Comparison of ENCODE assay signal across 8 cellular contexts in the genomic region with DNA sequence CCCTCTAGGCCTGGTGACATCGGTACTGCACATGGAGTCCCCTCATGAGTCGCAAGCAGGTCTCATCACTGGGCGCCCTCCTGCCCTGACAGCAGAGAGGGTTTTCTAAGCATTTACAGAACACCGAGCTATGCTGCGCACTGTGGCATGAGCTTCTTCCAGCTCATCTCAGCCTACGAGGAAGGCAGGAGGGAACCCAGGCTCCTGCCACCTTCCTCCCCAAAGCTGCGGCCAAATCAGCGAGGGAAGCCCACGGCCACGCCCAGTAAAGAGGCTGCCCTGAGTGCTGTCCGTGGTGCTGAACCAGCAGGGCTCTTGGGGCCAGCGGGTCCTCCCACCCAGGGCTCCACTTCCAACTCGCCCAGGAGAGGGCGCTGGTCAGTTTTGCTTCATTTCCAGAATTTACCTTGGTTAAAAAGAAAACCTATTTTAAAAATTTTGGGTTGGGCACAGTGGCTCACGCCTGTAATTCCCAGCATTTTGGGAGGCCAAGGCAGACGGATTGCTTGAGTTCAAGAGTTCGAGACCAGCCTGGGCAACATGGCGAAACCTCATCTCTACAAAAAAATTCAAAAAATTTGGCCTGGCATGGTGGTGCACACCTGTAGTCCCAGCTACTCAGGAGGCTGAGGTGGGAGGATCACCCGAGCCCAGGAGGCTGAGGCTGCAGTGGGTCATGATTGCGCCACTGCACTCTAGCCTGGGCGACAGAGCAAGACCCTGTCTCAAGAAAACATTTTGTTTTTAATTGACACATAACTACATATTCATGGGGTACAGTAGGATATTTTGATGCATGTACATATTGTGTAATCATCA. TPM values are rescaled to one million over a fixed set of nuclear protein-coding genes. Genes with fewer than 3 reads are reported as not detected.
DNase-seq lines count a peak whose midpoint lies in the region; ATAC-seq and TF ChIP-seq lines count a peak whose summit lies in the region.

No MANE protein-coding gene starts in this region.

- no peak overlapping the region for H3K9ac ChIP-seq in smooth muscle cell (ENCODE audit: low read depth)

- WGBS in smooth muscle cell (ENCODE audit: low lambda C conversion rate), result 44% methylated on average over 21 of the region's 21 CpGs

- H3K27me3 ChIP-seq in smooth muscle cell (ENCODE audit: low read depth), result no peaks in the 10 kb centered on the region

- no peaks in the 10 kb centered on the region for H3K79me2 ChIP-seq in smooth muscle cell (ENCODE audit: low read depth)

- H3K4me3 ChIP-seq in astrocyte of the spinal cord (ENCODE audit: low read depth, low read length) (no peak overlapping the region), smooth muscle cell (no peak overlapping the region)

- peaks cover 20% of the 10 kb centered on the region for H4K20me1 ChIP-seq in smooth muscle cell (ENCODE audit: low read depth)

- DNase-seq in DMS114 treated with DMSO at 0.1 percent for 48 hours (lab: John Stamatoyannopoulos, UW; ENCODE audit: unreplicated experiment) (peak; percentile 14), HS-5 (ENCODE audit: low read depth) (peak; percentile 35), T follicular helper cell (ENCODE audit: low read depth) (peak; percentile 20), astrocyte of the spinal cord (ENCODE audit: low read depth, low spot score) (peak; percentile 72), hypothalamus (lab: John Stamatoyannopoulos, UW) (peak in 39 of 51 donors; percentile 6 to 76 (median 47)), smooth muscle cell (lab: John Stamatoyannopoulos, UW; ENCODE audit: unreplicated experiment) (peak; percentile 74), NCI-H2029 treated with DMSO at 0.1 percent for 48 hours (lab: John Stamatoyannopoulos, UW) (no peak)

- no peaks in the 10 kb centered on the region for H3K4me1 ChIP-seq in smooth muscle cell (ENCODE audit: low read depth)

- ATAC-seq in GM19351 (IDR thresholded peaks at IDR 0.05; ENCODE audit: unreplicated experiment), result no peak

- H3F3A ChIP-seq in smooth muscle cell (ENCODE audit: low read depth), result no peaks in the 10 kb centered on the region

- H3K36me3 ChIP-seq in smooth muscle cell (ENCODE audit: low read depth), result no peaks in the 10 kb centered on the region

- H2AFZ ChIP-seq in smooth muscle cell (ENCODE audit: low read depth), result no peak overlapping the region

- H3K27ac ChIP-seq in smooth muscle cell (ENCODE audit: low read depth), result no peak overlapping the region

- H3K9me3 ChIP-seq in smooth muscle cell (replicated peaks; ENCODE audit: low read depth), result no peaks in the 10 kb centered on the region

- H3K4me2 ChIP-seq in smooth muscle cell, result no peak overlapping the region

- TF ChIP-seq CTCF in astrocyte of the spinal cord (IDR thresholded peaks at IDR 0.05; ENCODE audit: low read depth, low read length) (peak; percentile 90), smooth muscle cell (IDR thresholded peaks at IDR 0.05; ENCODE audit: borderline replicate concordance, insufficient read depth, poor library complexity, severe bottlenecking) (peak; percentile 89)

- in situ Hi-C loops in astrocyte of the spinal cord (cut with HindIII; ENCODE audit: low sequenced_read_pairs), result no loop called here

RNA-seq across cellular contexts. Expression of gene PHF21B, which starts 34.2 kb away (rescaled TPM):
- total RNA-seq in smooth muscle cell, result 0.13 and 0.18 TPM in 2 replicates
- 0.13 and 0.15 TPM in 2 replicates for polyA plus RNA-seq in smooth muscle cell
